Comparison of ENCODE assay signal across 8 cellular contexts in the genomic region with DNA sequence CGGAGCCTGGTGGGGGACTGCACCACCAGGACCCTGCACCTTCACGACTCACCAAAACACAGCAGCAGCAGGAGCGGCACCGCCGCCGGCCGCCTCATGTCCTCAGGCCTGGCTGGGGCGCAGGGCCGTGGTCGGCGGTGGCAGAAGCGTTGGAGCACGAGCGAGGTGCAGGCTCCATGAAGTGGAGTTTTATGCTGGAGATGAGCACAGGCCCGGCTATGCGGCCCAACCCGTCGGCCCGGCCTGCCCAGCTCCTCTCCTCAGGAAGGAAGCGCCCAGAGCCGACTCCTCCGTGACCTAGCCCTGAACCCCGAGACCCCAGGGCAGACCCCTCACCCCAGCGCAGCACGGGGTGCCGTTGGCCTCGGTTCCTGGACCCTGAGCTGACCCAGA. TPM values are rescaled to one million over a fixed set of nuclear protein-coding genes. Genes with fewer than 3 reads are reported as not detected.
DNase-seq lines count a peak whose midpoint lies in the region; ATAC-seq, FAIRE-seq and TF ChIP-seq lines count a peak whose summit lies in the region.

Gene PRSS27, minus strand, starts transcription at position 162 of the 393 bp plus-strand sequence. Its CDS starts 64 bp downstream, at position 98.

- no peak for DNase-seq in A549 (ENCODE audit: low read depth in 1 of 2, low spot score in 1 of 2)
- no peak for DNase-seq in central memory CD8-positive, alpha-beta T cell (ENCODE audit: low spot score in 2 of 2)
- DNase-seq in NAMALWA (ENCODE audit: low spot score), result no peak
- no peak for DNase-seq in NCI-H510A treated with DMSO at 0.1 percent for 48 hours (lab: John Stamatoyannopoulos, UW)
- no peak for DNase-seq in NCI-H2107 (lab: John Stamatoyannopoulos, UW)
- DNase-seq in NCI-H1417 treated with DMSO at 0.1 percent for 48 hours (lab: John Stamatoyannopoulos, UW), result no peak

- H3K36me3 ChIP-seq in HUES64 (ENCODE audit: insufficient read depth, low read length), result no peaks in the 10 kb centered on the region
- no peaks in the 10 kb centered on the region for H3K36me3 ChIP-seq in muscle layer of colon (ENCODE audit: insufficient read depth, low read length)

- WGBS in A549 (ENCODE audit: missing lambda C conversion rate), result 93% methylated on average over 21 of the region's 27 CpGs
- 93% methylated on average over 27 of the region's 27 CpGs for WGBS in HUES64

- FAIRE-seq in A549 (lab: Jason Lieb, UNC), result no peak

- H3K27me3 Mint-ChIP-seq in central memory CD8-positive, alpha-beta T cell, result peaks cover 12% of the 10 kb centered on the region

- TF ChIP-seq RAD21 in A549 (conservative IDR thresholded peaks at IDR 0.05 in 1 of 2, IDR thresholded peaks at IDR 0.05 in 1 of 2), result no peak

- peaks cover 28% of the 10 kb centered on the region; the same call in 2 of the 3 replicates for H3K4me1 ChIP-seq in A549
- no peaks in the 10 kb centered on the region for H3K4me1 ChIP-seq in HUES64 (ENCODE audit: insufficient read depth, low read length)
- no peaks in the 10 kb centered on the region for H3K4me1 ChIP-seq in muscle layer of colon (ENCODE audit: insufficient read depth, low read length)

- POLR2A ChIA-PET in A549 (lab: Yijun Ruan, JAX), result interaction anchor here (1.0 to 1.1 kb wide), 2 partner anchors 32 to 38 kb away, joined by 3 to 6 read pairs; partner anchors contain the start of genes KCTD5 and SRRM2

- H3K9me3 ChIP-seq in A549 (no peaks in the 10 kb centered on the region), HUES64 (ENCODE audit: insufficient read depth, low read depth, low read length) (no peaks in the 10 kb centered on the region), muscle layer of colon (ENCODE audit: low read length) (no peaks in the 10 kb centered on the region)

- CTCF ChIA-PET in A549 (lab: Yijun Ruan, JAX), result interaction anchor here (0.6 to 0.9 kb wide), 3 partner anchors 21 to 1066 kb away, joined by 3 to 4 read pairs (median 3); no protein-coding TSS in a partner anchor

- H3K36me3 Mint-ChIP-seq in central memory CD8-positive, alpha-beta T cell (ENCODE audit: insufficient read depth), result peaks cover 3% of the 10 kb centered on the region

- peak within 1 kb of the TSS; percentile 88 for H3K4me3 ChIP-seq in A549
- H3K4me3 ChIP-seq in HUES64 (ENCODE audit: low read length), result peak within 1 kb of the TSS; percentile 66
- peak within 1 kb of the TSS; percentile 14 to 43 for H3K4me3 ChIP-seq in muscle layer of colon (ENCODE audit: low read depth in 1 of 2, low read length in 2 of 2)

- peaks cover 7% of the 10 kb centered on the region for H3K4me1 Mint-ChIP-seq in central memory CD8-positive, alpha-beta T cell

- TF ChIP-seq POLR2A in A549 (IDR thresholded peaks at IDR 0.05; ENCODE audit: low read length), result no peak

- H3K9ac ChIP-seq in HUES64 (ENCODE audit: low read depth, low read length) (peak within 1 kb of the TSS; percentile 74), muscle layer of colon (ENCODE audit: low read length) (no peak within 1 kb of the TSS)

- no peaks in the 10 kb centered on the region for H3K27me3 ChIP-seq in HUES64 (ENCODE audit: insufficient read depth, low read length)
- peaks cover 0 to 8% of the 10 kb centered on the region in 2 donors for H3K27me3 ChIP-seq in muscle layer of colon (ENCODE audit: control insufficient read depth in 1 of 2, insufficient read depth in 2 of 2, low read length in 2 of 2)

- H3K27ac ChIP-seq in A549 (peak within 1 kb of the TSS; percentile 94 to 99), HUES64 (ENCODE audit: low read depth, low read length) (peak within 1 kb of the TSS; percentile 79), muscle layer of colon (ENCODE audit: low read depth, low read length) (no peak within 1 kb of the TSS)

- H3K4me3 Mint-ChIP-seq in central memory CD8-positive, alpha-beta T cell, result peak within 1 kb of the TSS; percentile 78

- H3K4me2 ChIP-seq in A549, result peak within 1 kb of the TSS; percentile 85

- H3K9me3 Mint-ChIP-seq in central memory CD8-positive, alpha-beta T cell, result no peaks in the 10 kb centered on the region

- peak within 1 kb of the TSS; percentile 70 for H3K27ac Mint-ChIP-seq in central memory CD8-positive, alpha-beta T cell (ENCODE audit: low read depth)

- TF ChIP-seq CTCF in A549 (IDR thresholded peaks at IDR 0.05), result no peak

- TF ChIP-seq EP300 in A549 (IDR thresholded peaks at IDR 0.05), result no peak

- ATAC-seq in A549, result no peak
- ATAC-seq in central memory CD8-positive, alpha-beta T cell (replicated peaks; ENCODE audit: extremely low read depth, poor library complexity, severe bottlenecking), result no peak

TF ChIP-seq in A549, 52 proteins besides CTCF, POLR2A, EP300 and RAD21 (continues in another document):
- TF ChIP-seq TFCP2L1 (CRISPR knock-in tag; IDR thresholded peaks at IDR 0.05) (no peak), CBX2 (IDR thresholded peaks at IDR 0.05; ENCODE audit: borderline replicate concordance, low read depth) (no peak), SREBF2 (IDR thresholded peaks at IDR 0.05) (no peak), PHF8 (IDR thresholded peaks at IDR 0.05; ENCODE audit: borderline replicate concordance, low read depth) (no peak), BHLHE40 (IDR thresholded peaks at IDR 0.05; ENCODE audit: low read depth, low read length) (no peak), NR3C1 (IDR thresholded peaks at IDR 0.05) (no peak), ATOH8 (CRISPR knock-in tag; IDR thresholded peaks at IDR 0.05; ENCODE audit: low read depth) (no peak), ESRRA (IDR thresholded peaks at IDR 0.05; ENCODE audit: borderline replicate concordance, low read length) (no peak), RARB (CRISPR knock-in tag; IDR thresholded peaks at IDR 0.05) (no peak), CEBPB (IDR thresholded peaks at IDR 0.05) (no peak), CBX8 (IDR thresholded peaks at IDR 0.05) (no peak), HES2 (IDR thresholded peaks at IDR 0.05) (no peak), POLR2AphosphoS2 (conservative IDR thresholded peaks at IDR 0.05; ENCODE audit: low read length) (no peak), RNF2 (IDR thresholded peaks at IDR 0.05; ENCODE audit: borderline replicate concordance, low read depth) (no peak), EHF (CRISPR knock-in tag; IDR thresholded peaks at IDR 0.05) (no peak)
- TF ChIP-seq, protein P1, sequence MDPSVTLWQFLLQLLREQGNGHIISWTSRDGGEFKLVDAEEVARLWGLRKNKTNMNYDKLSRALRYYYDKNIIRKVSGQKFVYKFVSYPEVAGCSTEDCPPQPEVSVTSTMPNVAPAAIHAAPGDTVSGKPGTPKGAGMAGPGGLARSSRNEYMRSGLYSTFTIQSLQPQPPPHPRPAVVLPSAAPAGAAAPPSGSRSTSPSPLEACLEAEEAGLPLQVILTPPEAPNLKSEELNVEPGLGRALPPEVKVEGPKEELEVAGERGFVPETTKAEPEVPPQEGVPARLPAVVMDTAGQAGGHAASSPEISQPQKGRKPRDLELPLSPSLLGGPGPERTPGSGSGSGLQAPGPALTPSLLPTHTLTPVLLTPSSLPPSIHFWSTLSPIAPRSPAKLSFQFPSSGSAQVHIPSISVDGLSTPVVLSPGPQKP (IDR thresholded peaks at IDR 0.05; ENCODE audit: low read depth, low read length), result no peak
- TF ChIP-seq, protein P2, sequence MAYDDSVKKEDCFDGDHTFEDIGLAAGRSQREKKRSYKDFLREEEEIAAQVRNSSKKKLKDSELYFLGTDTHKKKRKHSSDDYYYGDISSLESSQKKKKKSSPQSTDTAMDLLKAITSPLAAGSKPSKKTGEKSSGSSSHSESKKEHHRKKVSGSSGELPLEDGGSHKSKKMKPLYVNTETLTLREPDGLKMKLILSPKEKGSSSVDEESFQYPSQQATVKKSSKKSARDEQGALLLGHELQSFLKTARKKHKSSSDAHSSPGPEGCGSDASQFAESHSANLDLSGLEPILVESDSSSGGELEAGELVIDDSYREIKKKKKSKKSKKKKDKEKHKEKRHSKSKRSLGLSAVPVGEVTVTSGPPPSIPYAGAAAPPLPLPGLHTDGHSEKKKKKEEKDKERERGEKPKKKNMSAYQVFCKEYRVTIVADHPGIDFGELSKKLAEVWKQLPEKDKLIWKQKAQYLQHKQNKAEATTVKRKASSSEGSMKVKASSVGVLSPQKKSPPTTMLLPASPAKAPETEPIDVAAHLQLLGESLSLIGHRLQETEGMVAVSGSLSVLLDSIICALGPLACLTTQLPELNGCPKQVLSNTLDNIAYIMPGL (CRISPR knock-in tag; IDR thresholded peaks at IDR 0.05; ENCODE audit: borderline replicate concordance), result no peak

RNA-seq across cellular contexts. Expression of gene PRSS27, which starts in this region (rescaled TPM):
- polyA plus RNA-seq in A549 (2011; rRNA removed) (1.00 and 1.1 TPM in 2 replicates), A549 (2017; fragmentation: RNase III; extraction: RNeasy Plus Mini Kit Qiagen cat#74134 plus additional on column Dnase treatment) (0.62 to 1.3 TPM (median 1.2 TPM) in 3 replicates)
- 1.7 and 2.4 TPM in 2 replicates for polyA plus RNA-seq in A549 (2012; cell fraction: cytosol; rRNA removed)
- polyA plus RNA-seq in A549 (2012; cell fraction: nucleus; rRNA removed), result 3.4 and 3.5 TPM in 2 replicates
- 0.15 and 0.54 TPM in 2 replicates for polyA minus RNA-seq in A549 (2011; rRNA and poly(A)+ RNA removed)
- 1.6 TPM for polyA plus RNA-seq in HUES64 (2013, experiment 1 of 2)
- polyA plus RNA-seq in HUES64 (2013, experiment 2 of 2), result 1.1 TPM

Comparison
In these comparisons a context has a peak if more than half of its experiments do, and no peak if none do; other contexts are left out.
1. H3K4me3 ChIP-seq: peak in every context shown above with its lines; median percentile 88 in A549; 66 in HUES64; 28 in muscle layer of colon.